Comparison of ENCODE assay signal across 24 cellular contexts in genomic region chr1:192005976-192006375, GRCh38.
"Had no signal": no experiment of that assay in that cellular context is flagged by ENCODE, and none has a peak within 500 bp of the region (broad histone marks: within the 10 kb centered on the region; RNA-seq: fewer than 3 reads in every experiment).

No MANE protein-coding gene starts in this region.

- H3K27me3 ChIP-seq: body of pancreas, cardiac muscle cell, foreskin keratinocyte, right lobe of liver, transverse colon had no signal

- H3K4me1 ChIP-seq: body of pancreas, lower lobe of right lung, right lobe of liver, transverse colon had no signal

- H3K4me3 ChIP-seq: body of pancreas, cardiac muscle cell, lower lobe of right lung, mucosa of descending colon, right lobe of liver, smooth muscle cell, transverse colon had no signal

- H3K27ac ChIP-seq: body of pancreas, cardiac muscle cell, foreskin keratinocyte, lower lobe of right lung, right lobe of liver, transverse colon, VCaP had no signal

- DNase-seq: activated CD4-positive, alpha-beta T cell treated with anti-CD3 and anti-CD28 coated beads, Interleukin-2, amount 10 ng/mL, durations not matched to agents 24 days and 14 days; activated CD8-positive, alpha-beta memory T cell treated with anti-CD3 and anti-CD28 coated beads, Interleukin-2, amount 10 ng/mL, durations not matched to agents 7 days and 5 days; activated CD8-positive, alpha-beta T cell treated with anti-CD3 and anti-CD28 coated beads for 36 hours; activated effector memory CD4-positive, alpha-beta T cell treated with anti-CD3 and anti-CD28 coated beads, Interleukin-2, amount 50 U/mL, for 16 hours; activated naive CD4-positive, alpha-beta T cell treated with anti-CD3 and anti-CD28 coated beads, Interleukin-2, amount 10 ng/mL, durations not matched to agents 7 days and 5 days; activated T-cell treated with anti-CD3 and anti-CD28 coated beads for 4 hours; body of pancreas; foreskin keratinocyte; immature natural killer cell; lower lobe of right lung; mesendoderm; mucosa of descending colon; naive B cell; nucleus accumbens; posterior cingulate gyrus; right lobe of liver; stimulated activated CD4-positive, alpha-beta T cell treated with anti-CD3 and anti-CD28 coated beads, Interleukin-15, amount 100 ng/mL, for 24 hours; stimulated activated CD4-positive, alpha-beta T cell treated with anti-CD3 and anti-CD28 coated beads, Interleukin-2, amount 100 ng/mL, for 48 hours; stimulated activated CD8-positive, alpha-beta memory T cell treated with anti-CD3 and anti-CD28 coated beads, Interleukin-4, amount 100 ng/mL, for 48 hours; stimulated activated naive B cell treated with anti-CD40 and anti-IgM and Interleukin-4, amounts not matched to agents 10 μg/mL and 1 μg/mL and 100 μg/mL, for 72 hours; transverse colon had no signal

- H3K9me3 ChIP-seq: body of pancreas, lower lobe of right lung, mucosa of descending colon, right lobe of liver, transverse colon had no signal

- H3K4me2 ChIP-seq: smooth muscle cell had no signal

- H3K36me3 ChIP-seq: cardiac muscle cell, lower lobe of right lung, right lobe of liver, transverse colon had no signal
